5 cellular contexts compared by ENCODE assay signal in genomic region chr5:78283802-78284201, GRCh38.
"Had no signal": no experiment of that assay in that cellular context is flagged by ENCODE, and none has a peak within 500 bp of the region (broad histone marks: within the 10 kb centered on the region; RNA-seq: fewer than 3 reads in every experiment).

No MANE protein-coding gene starts in this region.

- H3K4me3 ChIP-seq: GM23338 had no signal

- ATAC-seq: GM23338, HepG2 had no signal

- H3K4me2 ChIP-seq: GM23338 had no signal

- H2AFZ ChIP-seq: GM23338 had no signal

- DNase-seq: H9, HCEC 1CT, KBM-7 had no signal
